Comparison of ENCODE assay signal across 25 cellular contexts in genomic region chr3:97691354-97691753, GRCh38.
A peak's percentile ranks its signal among the peaks of the same experiment; 100 is the strongest.
DNase-seq lines count a peak whose midpoint lies in the region; ATAC-seq and TF ChIP-seq lines count a peak whose summit lies in the region.
"Had no signal": no experiment of that assay in that cellular context is flagged by ENCODE, and none has a peak within 500 bp of the region (broad histone marks: within the 10 kb centered on the region; RNA-seq: fewer than 3 reads in every experiment).

No MANE protein-coding gene starts in this region.

- H3K9ac ChIP-seq in colonic mucosa (ENCODE audit: low read depth in 2 of 2, low read length in 2 of 2) = no peak overlapping the region
- H3K9ac ChIP-seq: BLaER1 treated with 17β-estradiol and CSF1 and Interleukin-3, amounts not matched to agents 10 nM and 100 nM; KMS-11 had no signal

- H3K4me1 ChIP-seq in DOHH2 (ENCODE audit: control insufficient read depth, low read length) (peaks cover 11% of the 10 kb centered on the region), foreskin keratinocyte (no peaks in the 10 kb centered on the region), colonic mucosa (no peaks in the 10 kb centered on the region)
- H3K4me1 ChIP-seq: Caco-2 had no signal

- H3K27me3 ChIP-seq in DOHH2 (ENCODE audit: control insufficient read depth, low read length) = no peaks in the 10 kb centered on the region
- no peaks in the 10 kb centered on the region for H3K27me3 ChIP-seq in foreskin keratinocyte
- H3K27me3 ChIP-seq in colonic mucosa = no peaks in the 10 kb centered on the region
- H3K27me3 ChIP-seq: BLaER1 treated with 17β-estradiol and CSF1 and Interleukin-3, amounts not matched to agents 10 nM and 100 nM had no signal

- H3K4me3 ChIP-seq in DOHH2 (ENCODE audit: low read length) (peak overlapping the region; percentile 24), colonic mucosa (no peak overlapping the region)
- H3K4me3 ChIP-seq: BLaER1 treated with 17β-estradiol and CSF1 and Interleukin-3, amounts not matched to agents 10 nM and 100 nM had no signal

- no peaks in the 10 kb centered on the region for H4K20me1 ChIP-seq in DOHH2 (ENCODE audit: control insufficient read depth, insufficient read depth, low read depth, low read length)
- H4K20me1 ChIP-seq: BLaER1 treated with 17β-estradiol and CSF1 and Interleukin-3, amounts not matched to agents 10 nM and 100 nM had no signal

- peak overlapping the region; percentile 40 for H3K4me2 ChIP-seq in DOHH2 (ENCODE audit: low read length)
- H3K4me2 ChIP-seq: KMS-11 had no signal

- TF ChIP-seq CTCF in DOHH2 (IDR thresholded peaks at IDR 0.05; ENCODE audit: low read depth, low read length, poor library complexity, severe bottlenecking) (no peak), foreskin keratinocyte (conservative IDR thresholded peaks at IDR 0.05) (no peak), colonic mucosa (IDR thresholded peaks at IDR 0.05) (no peak)

- no peaks in the 10 kb centered on the region for H3K79me2 ChIP-seq in DOHH2 (ENCODE audit: control insufficient read depth, low read length)

- peak overlapping the region; percentile 30; the same call in 1 of the 2 replicates for H3K27ac ChIP-seq in DOHH2 (ENCODE audit: low read depth, low read length)
- H3K27ac ChIP-seq in foreskin keratinocyte = no peak overlapping the region
- no peak overlapping the region for H3K27ac ChIP-seq in colonic mucosa
- H3K27ac ChIP-seq: 22Rv1, KMS-11 had no signal

- intact Hi-C loops in colonic mucosa (cut with DNase I) = no loop called here

- H3K9me2 ChIP-seq in DOHH2 (replicated peaks; ENCODE audit: control insufficient read depth, low read length) = no peaks in the 10 kb centered on the region

- H3K36me3 ChIP-seq in DOHH2 (ENCODE audit: control insufficient read depth, low read length) (no peaks in the 10 kb centered on the region), colonic mucosa (no peaks in the 10 kb centered on the region)
- H3K36me3 ChIP-seq: BLaER1 treated with 17β-estradiol and CSF1 and Interleukin-3, amounts not matched to agents 10 nM and 100 nM had no signal

- no peak for DNase-seq in AG20443 (ENCODE audit: low spot score)
- no peak for DNase-seq in foreskin keratinocyte
- no peak for DNase-seq in colonic mucosa
- DNase-seq in effector CD4-positive, alpha-beta T cell = no peak
- DNase-seq: ACHN; Caco-2; CD4-positive, alpha-beta memory T cell; DMS 273 treated with DMSO at 0.1 percent for 48 hours; DND-41; H9; HFFc6; IMR-90; NCI-H1105; NCI-H146; NCI-H2029; NCI-H2227 treated with DMSO at 0.1 percent for 48 hours; NCI-H524 had no signal

- H3F3A ChIP-seq in DOHH2 (ENCODE audit: control insufficient read depth, insufficient read depth) = no peaks in the 10 kb centered on the region

- ATAC-seq in GM19043 (IDR thresholded peaks at IDR 0.05; ENCODE audit: low read depth, unreplicated experiment) (peak; percentile 75), HG02678 (IDR thresholded peaks at IDR 0.05; ENCODE audit: unreplicated experiment) (peak; percentile 51), HG03342 (IDR thresholded peaks at IDR 0.05; ENCODE audit: unreplicated experiment) (peak; percentile 69), foreskin keratinocyte (no peak)
- ATAC-seq: Right ventricle myocardium inferior had no signal

- no peaks in the 10 kb centered on the region for H3K9me3 ChIP-seq in DOHH2 (ENCODE audit: control insufficient read depth, insufficient read depth, low read length)
- no peaks in the 10 kb centered on the region for H3K9me3 ChIP-seq in colonic mucosa
- H3K9me3 ChIP-seq: BLaER1 treated with 17β-estradiol and CSF1 and Interleukin-3, amounts not matched to agents 10 nM and 100 nM; Caco-2 had no signal
